ENCODE assay signal across 8 cellular contexts in genomic region chr7:139016931-139017511, GRCh38. TPM values are rescaled to one million over a fixed set of nuclear protein-coding genes. Genes with fewer than 3 reads are reported as not detected.
DNase-seq lines count a peak whose midpoint lies in the region; ATAC-seq and TF ChIP-seq lines count a peak whose summit lies in the region.

No MANE protein-coding gene starts in this region.

- no peak for TF ChIP-seq EP300 in Ishikawa (IDR thresholded peaks at IDR 0.05; ENCODE audit: borderline replicate concordance)

- H3K9ac ChIP-seq in PC-3 (ENCODE audit: low read length) = no peak overlapping the region
- H3K9ac ChIP-seq in neural progenitor cell = no peak overlapping the region

- CTCF ChIA-PET in PC-3 (lab: Charles Lee) = interaction anchor here (0.5 to 2.0 kb wide), 4 partner anchors 58 to 548 kb away, joined by 3 to 13 read pairs (median 8); a partner anchor contains a TSS

- no peaks in the 10 kb centered on the region for H3K9me2 ChIP-seq in PC-3 (replicated peaks; ENCODE audit: low read length)

- H3K36me3 Mint-ChIP-seq in neural progenitor cell = no peaks in the 10 kb centered on the region

- BruUV-seq in PC-3 (replicated peaks; lab: Mats Ljungman, UMichigan) = TSS peak; percentile 21

- TF ChIP-seq CTCF in PC-3 (conservative IDR thresholded peaks at IDR 0.05; ENCODE audit: low read depth, low read length) = peak; percentile 81
- peak; percentile 71 for TF ChIP-seq CTCF in neural progenitor cell (IDR thresholded peaks at IDR 0.05)
- peak; percentile 47 for TF ChIP-seq CTCF in thoracic aorta (IDR thresholded peaks at IDR 0.05)

- H3K4me1 Mint-ChIP-seq in neural progenitor cell = peaks cover 24% of the 10 kb centered on the region

- no peaks in the 10 kb centered on the region for H3F3A ChIP-seq in PC-3 (ENCODE audit: low read length, unreplicated experiment)
- peaks cover 9% of the 10 kb centered on the region for H3F3A ChIP-seq in neural progenitor cell (ENCODE audit: low read depth)

- peaks cover 2% of the 10 kb centered on the region for H3K9me3 Mint-ChIP-seq in neural progenitor cell

- H4K20me1 ChIP-seq in PC-3 (ENCODE audit: low read length) = no peaks in the 10 kb centered on the region
- H4K20me1 ChIP-seq in neural progenitor cell (ENCODE audit: low read depth) = no peaks in the 10 kb centered on the region

- H3K4me2 ChIP-seq in PC-3 (ENCODE audit: low read length) = 0 out of 2 replicates have a peak overlapping the region, but pooled peaks have one; percentile 15
- no peak overlapping the region for H3K4me2 ChIP-seq in neural progenitor cell

- H3K4me3 Mint-ChIP-seq in neural progenitor cell = no peak overlapping the region

- H3K79me2 ChIP-seq in PC-3 (ENCODE audit: low read length) (no peaks in the 10 kb centered on the region), neural progenitor cell (ENCODE audit: low read depth) (no peaks in the 10 kb centered on the region)

- H3K27me3 Mint-ChIP-seq in neural progenitor cell (ENCODE audit: insufficient read depth, low read depth) = peaks cover 12% of the 10 kb centered on the region

- ATAC-seq in GM21528 (IDR thresholded peaks at IDR 0.05; ENCODE audit: low FRiP score, unreplicated experiment) (peak; percentile 74), PC-3 (peak; percentile 96), thoracic aorta (ENCODE audit: insufficient number of reproducible peaks, low FRiP score, low read depth) (no peak)

- peak; percentile 80 for DNase-seq in DMS53 treated with DMSO at 0.1 percent for 48 hours (lab: John Stamatoyannopoulos, UW; ENCODE audit: unreplicated experiment)
- peak; percentile 74 for DNase-seq in PC-3
- peak; percentile 40 for DNase-seq in activated T-cell treated with anti-CD3 and anti-CD28 coated beads for 48 hours (ENCODE audit: low read depth)
- peak; percentile 67 for DNase-seq in fibroblast of gingiva (ENCODE audit: low read depth)
- DNase-seq in neural progenitor cell (ENCODE audit: low spot score) = peak; percentile 79
- DNase-seq in thoracic aorta (ENCODE audit: low spot score) = no peak

- H3K27ac ChIP-seq in PC-3 (ENCODE audit: low read length) (no peak overlapping the region), neural progenitor cell (no peak overlapping the region), thoracic aorta (no peak overlapping the region)

- H2AFZ ChIP-seq in PC-3 (ENCODE audit: low read length) (peak overlapping the region; percentile 44), neural progenitor cell (replicated peaks) (peak overlapping the region; percentile 27)

- intact Hi-C loops in PC-3 (cut with micrococcal nuclease) = loop anchor here (1.0 to 2.0 kb wide), 2 partner anchors 58 to 110 kb away; no protein-coding TSS in a partner anchor

- TF ChIP-seq RAD21 in Ishikawa (IDR thresholded peaks at IDR 0.05; ENCODE audit: low read depth) = peak; percentile 80

- POLR2A ChIA-PET in PC-3 (lab: Charles Lee; ENCODE audit: unreplicated experiment) = no interaction called here

- peaks cover 4% of the 10 kb centered on the region; the same call in 1 of the 2 replicates for H3K36me3 ChIP-seq in PC-3 (ENCODE audit: low read depth, low read length)
- peaks cover 3% of the 10 kb centered on the region for H3K36me3 ChIP-seq in neural progenitor cell
- no peaks in the 10 kb centered on the region for H3K36me3 ChIP-seq in thoracic aorta

- H3K4me1 ChIP-seq in PC-3 (ENCODE audit: insufficient read depth, low read length) (no peaks in the 10 kb centered on the region; the same call in 1 of the 2 replicates), neural progenitor cell (peaks cover 4% of the 10 kb centered on the region), thoracic aorta (ENCODE audit: control insufficient read depth in 1 of 2, low read depth in 2 of 2) (no peaks in the 10 kb centered on the region)

- no peaks in the 10 kb centered on the region for H3K9me3 ChIP-seq in PC-3 (ENCODE audit: low read length)
- no peaks in the 10 kb centered on the region for H3K9me3 ChIP-seq in neural progenitor cell (ENCODE audit: low read depth)
- no peaks in the 10 kb centered on the region for H3K9me3 ChIP-seq in thoracic aorta

- H3K27me3 ChIP-seq in PC-3 (ENCODE audit: low read length) = no peaks in the 10 kb centered on the region
- H3K27me3 ChIP-seq in neural progenitor cell = peaks cover 11% of the 10 kb centered on the region
- no peaks in the 10 kb centered on the region for H3K27me3 ChIP-seq in thoracic aorta (replicated peaks; ENCODE audit: insufficient read depth)

- no peak overlapping the region for H3K27ac Mint-ChIP-seq in neural progenitor cell

- H3K4me3 ChIP-seq in PC-3 (ENCODE audit: low read length) = no peak overlapping the region
- H3K4me3 ChIP-seq in neural progenitor cell = no peak overlapping the region
- no peak overlapping the region for H3K4me3 ChIP-seq in thoracic aorta

TF ChIP-seq in Ishikawa, 13 proteins besides CTCF, POLR2A, EP300 and RAD21:
- TF ChIP-seq TAF1 (IDR thresholded peaks at IDR 0.05; ENCODE audit: low read depth) = no peak
- TF ChIP-seq, protein P1, sequence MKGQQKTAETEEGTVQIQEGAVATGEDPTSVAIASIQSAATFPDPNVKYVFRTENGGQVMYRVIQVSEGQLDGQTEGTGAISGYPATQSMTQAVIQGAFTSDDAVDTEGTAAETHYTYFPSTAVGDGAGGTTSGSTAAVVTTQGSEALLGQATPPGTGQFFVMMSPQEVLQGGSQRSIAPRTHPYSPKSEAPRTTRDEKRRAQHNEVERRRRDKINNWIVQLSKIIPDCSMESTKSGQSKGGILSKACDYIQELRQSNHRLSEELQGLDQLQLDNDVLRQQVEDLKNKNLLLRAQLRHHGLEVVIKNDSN (IDR thresholded peaks at IDR 0.05) = no peak
- TF ChIP-seq FOXM1 (IDR thresholded peaks at IDR 0.05; ENCODE audit: borderline replicate concordance, low read depth) = no peak
- no peak for TF ChIP-seq YY1 (IDR thresholded peaks at IDR 0.05; ENCODE audit: low read depth)
- TF ChIP-seq TCF12 (IDR thresholded peaks at IDR 0.05; ENCODE audit: low read depth) = no peak
- no peak for TF ChIP-seq CREB1 (IDR thresholded peaks at IDR 0.05; ENCODE audit: low read depth)
- no peak for TF ChIP-seq NFIC (IDR thresholded peaks at IDR 0.05)
- no peak for TF ChIP-seq ZBTB7A (IDR thresholded peaks at IDR 0.05; ENCODE audit: low read depth)
- no peak for TF ChIP-seq EGR1 (IDR thresholded peaks at IDR 0.05)
- TF ChIP-seq, protein P2, sequence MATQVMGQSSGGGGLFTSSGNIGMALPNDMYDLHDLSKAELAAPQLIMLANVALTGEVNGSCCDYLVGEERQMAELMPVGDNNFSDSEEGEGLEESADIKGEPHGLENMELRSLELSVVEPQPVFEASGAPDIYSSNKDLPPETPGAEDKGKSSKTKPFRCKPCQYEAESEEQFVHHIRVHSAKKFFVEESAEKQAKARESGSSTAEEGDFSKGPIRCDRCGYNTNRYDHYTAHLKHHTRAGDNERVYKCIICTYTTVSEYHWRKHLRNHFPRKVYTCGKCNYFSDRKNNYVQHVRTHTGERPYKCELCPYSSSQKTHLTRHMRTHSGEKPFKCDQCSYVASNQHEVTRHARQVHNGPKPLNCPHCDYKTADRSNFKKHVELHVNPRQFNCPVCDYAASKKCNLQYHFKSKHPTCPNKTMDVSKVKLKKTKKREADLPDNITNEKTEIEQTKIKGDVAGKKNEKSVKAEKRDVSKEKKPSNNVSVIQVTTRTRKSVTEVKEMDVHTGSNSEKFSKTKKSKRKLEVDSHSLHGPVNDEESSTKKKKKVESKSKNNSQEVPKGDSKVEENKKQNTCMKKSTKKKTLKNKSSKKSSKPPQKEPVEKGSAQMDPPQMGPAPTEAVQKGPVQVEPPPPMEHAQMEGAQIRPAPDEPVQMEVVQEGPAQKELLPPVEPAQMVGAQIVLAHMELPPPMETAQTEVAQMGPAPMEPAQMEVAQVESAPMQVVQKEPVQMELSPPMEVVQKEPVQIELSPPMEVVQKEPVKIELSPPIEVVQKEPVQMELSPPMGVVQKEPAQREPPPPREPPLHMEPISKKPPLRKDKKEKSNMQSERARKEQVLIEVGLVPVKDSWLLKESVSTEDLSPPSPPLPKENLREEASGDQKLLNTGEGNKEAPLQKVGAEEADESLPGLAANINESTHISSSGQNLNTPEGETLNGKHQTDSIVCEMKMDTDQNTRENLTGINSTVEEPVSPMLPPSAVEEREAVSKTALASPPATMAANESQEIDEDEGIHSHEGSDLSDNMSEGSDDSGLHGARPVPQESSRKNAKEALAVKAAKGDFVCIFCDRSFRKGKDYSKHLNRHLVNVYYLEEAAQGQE (IDR thresholded peaks at IDR 0.05; ENCODE audit: low read depth) = no peak

RNA-seq across cellular contexts. Expression of gene ZC3HAV1L, which starts 18.8 kb away (rescaled TPM):
- 8.2 and 8.7 TPM in 2 replicates for total RNA-seq in PC-3 (2014; rRNA removed)
- total RNA-seq in neural progenitor cell (ENCODE audit: low replicate concordance) = 7.1 and 9.5 TPM in 2 replicates
- 10 to 100 TPM; 10.4 to 22.7 TPM for total RNA-seq in thoracic aorta

RNA-seq across cellular contexts. Expression of gene KIAA1549, which starts 35.8 kb away (rescaled TPM):
- 7.5 and 8.2 TPM in 2 replicates for total RNA-seq in PC-3 (2014; rRNA removed)
- 4.8 and 9.1 TPM in 2 replicates for total RNA-seq in neural progenitor cell (ENCODE audit: low replicate concordance)
- 1 to 10 TPM in 1 of 2 donors, under 1 TPM in 1; 0.95 to 1.8 TPM for total RNA-seq in thoracic aorta
